In the genomic region with DNA sequence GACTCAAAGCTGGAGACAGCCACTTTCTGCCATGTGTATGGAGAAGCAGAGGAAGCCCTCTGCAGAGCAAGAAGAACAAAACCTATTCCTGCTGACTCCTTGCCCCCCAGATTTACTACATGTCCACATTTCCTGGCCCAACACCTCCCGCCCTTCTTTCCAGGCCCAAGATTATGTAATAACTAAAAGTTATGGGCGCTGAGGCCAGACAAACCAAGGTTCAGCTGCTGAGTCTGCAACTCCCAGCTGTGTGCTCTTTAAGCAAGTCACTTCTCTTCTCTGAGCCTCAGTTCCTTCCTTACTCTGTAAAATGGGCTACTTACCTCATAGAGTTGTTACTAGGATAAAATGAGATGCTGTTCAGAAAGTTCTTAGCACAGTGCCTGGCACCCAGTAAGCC, we compare ENCODE assay signal across 17 cellular contexts.
"Had no signal": no experiment of that assay in that cellular context is flagged by ENCODE, and none has a peak within 500 bp of the region (broad histone marks: within the 10 kb centered on the region; RNA-seq: fewer than 3 reads in every experiment).

No MANE protein-coding gene starts in this region.

- H3K27ac Mint-ChIP-seq: activated CD4-positive, alpha-beta T cell treated with anti-CD3 and anti-CD28 coated beads for 36 hours; activated T-helper 17 cell treated with anti-CD3 and anti-CD28 coated beads, Interleukin-2, amount 50 U/mL, for 72 hours had no signal

- H3K27me3 Mint-ChIP-seq: activated CD4-positive, alpha-beta T cell treated with anti-CD3 and anti-CD28 coated beads for 36 hours; activated T-helper 17 cell treated with anti-CD3 and anti-CD28 coated beads, Interleukin-2, amount 50 U/mL, for 72 hours had no signal

- ATAC-seq: activated CD4-positive, alpha-beta T cell treated with anti-CD3 and anti-CD28 coated beads for 36 hours; activated CD8-positive, alpha-beta T cell treated with anti-CD3 and anti-CD28 coated beads, Interleukin-2, amount 10 ng/mL, durations not matched to agents 7 days and 5 days; activated T-helper 17 cell treated with anti-CD3 and anti-CD28 coated beads, Interleukin-2, amount 50 U/mL, for 72 hours had no signal

- H3K4me3 ChIP-seq: left ventricle myocardium inferior, ovary, tibial nerve, vagina had no signal

- H3K27ac ChIP-seq: epithelial cell of prostate, left ventricle myocardium inferior, ovary, tibial nerve, vagina, WERI-Rb-1 had no signal

- H3K9me3 Mint-ChIP-seq: activated naive CD4-positive, alpha-beta T cell treated with anti-CD3 and anti-CD28 coated beads, Interleukin-2, amount 10 ng/mL, durations not matched to agents 7 days and 5 days; activated T-helper 17 cell treated with anti-CD3 and anti-CD28 coated beads, Interleukin-2, amount 50 U/mL, for 72 hours; neural crest cell had no signal

- H3K4me3 Mint-ChIP-seq: activated CD4-positive, alpha-beta T cell treated with anti-CD3 and anti-CD28 coated beads for 36 hours; activated CD8-positive, alpha-beta T cell treated with anti-CD3 and anti-CD28 coated beads, Interleukin-2, amount 10 ng/mL, durations not matched to agents 7 days and 5 days; activated naive CD4-positive, alpha-beta T cell treated with anti-CD3 and anti-CD28 coated beads, Interleukin-2, amount 10 ng/mL, durations not matched to agents 7 days and 5 days; activated T-helper 17 cell treated with anti-CD3 and anti-CD28 coated beads, Interleukin-2, amount 50 U/mL, for 72 hours; neural crest cell had no signal

- H3K36me3 ChIP-seq: left ventricle myocardium inferior, ovary, tibial nerve, vagina, WERI-Rb-1 had no signal

- DNase-seq: activated CD4-positive, alpha-beta T cell treated with anti-CD3 and anti-CD28 coated beads for 36 hours; activated CD8-positive, alpha-beta T cell treated with anti-CD3 and anti-CD28 coated beads, Interleukin-2, amount 10 ng/mL, durations not matched to agents 7 days and 5 days; activated naive CD4-positive, alpha-beta T cell treated with anti-CD3 and anti-CD28 coated beads, Interleukin-2, amount 10 ng/mL, durations not matched to agents 7 days and 5 days; central memory CD4-positive, alpha-beta T cell; cortex of kidney; effector memory CD4-positive, alpha-beta T cell; left ventricle myocardium inferior; mesenchymal stem cell; stimulated activated CD4-positive, alpha-beta T cell treated with anti-CD3 and anti-CD28 coated beads, Interleukin-4, amount 100 ng/mL, for 4 hours; T1000; WERI-Rb-1 had no signal

- H3K9me3 ChIP-seq: left ventricle myocardium inferior, ovary, tibial nerve, vagina had no signal

- H3K27me3 ChIP-seq: ovary, tibial nerve, vagina had no signal

- H3K36me3 Mint-ChIP-seq: activated naive CD4-positive, alpha-beta T cell treated with anti-CD3 and anti-CD28 coated beads, Interleukin-2, amount 10 ng/mL, durations not matched to agents 7 days and 5 days had no signal
